In genomic region chr5:58901271-58901670, GRCh38 we compare ENCODE assay signal across 25 cellular contexts.
"Had no signal": no experiment of that assay in that cellular context is flagged by ENCODE, and none has a peak within 500 bp of the region (broad histone marks: within the 10 kb centered on the region; RNA-seq: fewer than 3 reads in every experiment).

No MANE protein-coding gene starts in this region.

- FAIRE-seq: endometrium, frontal cortex, islet of Langerhans, keratinocyte had no signal

- H3K9me3 Mint-ChIP-seq: dendritic cell treated with granulocyte-macrophage colony-stimulating factor and Interleukin-4, amounts not matched to agents 40 ng/mL and 50 ng/mL, for 4 days; effector memory CD8-positive, alpha-beta T cell had no signal

- H3K9me3 ChIP-seq: colonic mucosa, left lung, lower lobe of right lung, mucosa of descending colon had no signal

- H3K27me3 Mint-ChIP-seq: dendritic cell treated with granulocyte-macrophage colony-stimulating factor and Interleukin-4, amounts not matched to agents 40 ng/mL and 50 ng/mL, for 4 days had no signal

- H2AFZ ChIP-seq: hepatocyte had no signal

- H3K27ac Mint-ChIP-seq: dendritic cell treated with granulocyte-macrophage colony-stimulating factor and Interleukin-4, amounts not matched to agents 40 ng/mL and 50 ng/mL, for 4 days; effector memory CD8-positive, alpha-beta T cell; endodermal cell; naive B cell had no signal

- DNase-seq: cerebellar nuclear complex; colonic mucosa; cortex of kidney; effector CD8-positive, alpha-beta T cell; effector memory CD8-positive, alpha-beta T cell; endodermal cell; erythroblast; foreskin keratinocyte; heart left ventricle; left cardiac atrium; left lung; left ventricle myocardium superior; lower lobe of right lung; mesenchymal stem cell; mucosa of descending colon; naive B cell had no signal

- H3K36me3 Mint-ChIP-seq: naive B cell had no signal

- H3K4me1 Mint-ChIP-seq: naive B cell had no signal

- H3K4me3 ChIP-seq: colonic mucosa, gastroesophageal sphincter, heart left ventricle, hepatocyte, left lung, lower lobe of right lung, mucosa of descending colon had no signal

- ATAC-seq: effector memory CD8-positive, alpha-beta T cell; esophagus mucosa; foreskin keratinocyte; gastroesophageal sphincter; heart left ventricle; left cardiac atrium; left lung; left ventricle myocardium superior; lower lobe of right lung; mucosa of descending colon had no signal

- H3K4me2 ChIP-seq: hepatocyte had no signal

- H3K4me1 ChIP-seq: colonic mucosa, foreskin keratinocyte, gastroesophageal sphincter, left lung, lower lobe of right lung had no signal

- H3K79me2 ChIP-seq: hepatocyte had no signal

- H3K27ac ChIP-seq: colonic mucosa, epithelial cell of prostate, foreskin keratinocyte, gastroesophageal sphincter, heart left ventricle, hepatocyte, left lung, lower lobe of right lung had no signal

- H3K27me3 ChIP-seq: colonic mucosa, foreskin keratinocyte, gastroesophageal sphincter, heart left ventricle, hepatocyte, left lung had no signal

- H3K4me3 Mint-ChIP-seq: dendritic cell treated with granulocyte-macrophage colony-stimulating factor and Interleukin-4, amounts not matched to agents 40 ng/mL and 50 ng/mL, for 4 days; effector memory CD8-positive, alpha-beta T cell; endodermal cell; naive B cell had no signal

- H3K36me3 ChIP-seq: colonic mucosa, gastroesophageal sphincter, heart left ventricle, left lung, lower lobe of right lung had no signal
